In genomic region chr2:130182826-130183499, GRCh38 we compare ENCODE assay signal across 10 cellular contexts. TPM values are rescaled to one million over a fixed set of nuclear protein-coding genes. Genes with fewer than 3 reads are reported as not detected.
A peak's percentile ranks its signal among the peaks of the same experiment; 100 is the strongest.
DNase-seq lines count a peak whose midpoint lies in the region; ATAC-seq and TF ChIP-seq lines count a peak whose summit lies in the region.
"Not testable (repeated sequence)": the region's sequence is repeated elsewhere in the genome, so short reads cannot be mapped to it uniquely, and the experiment has no call there.
"Had no signal": no experiment of that assay in that cellular context is flagged by ENCODE, and none has a peak within 500 bp of the region (broad histone marks: within the 10 kb centered on the region; RNA-seq: fewer than 3 reads in every experiment).

No MANE protein-coding gene starts in this region.

- peak overlapping the region; percentile 62 to 83 (median 70) for H3K4me3 Mint-ChIP-seq in CD4-positive, alpha-beta memory T cell
- peak overlapping the region; percentile 71 to 78 (median 72) for H3K4me3 Mint-ChIP-seq in T-cell
- peak overlapping the region; percentile 79 to 80 for H3K4me3 Mint-ChIP-seq in stimulated activated naive B cell treated with anti-CD40 and anti-IgM and Interleukin-4, amounts not matched to agents 10 μg/mL and 1 μg/mL and 100 μg/mL, for 72 hours

- not testable (repeated sequence) for H3K27me3 Mint-ChIP-seq in CD4-positive, alpha-beta memory T cell; T-cell; stimulated activated naive B cell treated with anti-CD40 and anti-IgM and Interleukin-4, amounts not matched to agents 10 μg/mL and 1 μg/mL and 100 μg/mL, for 72 hours

- not testable (repeated sequence) for DNase-seq in CD4-positive, alpha-beta memory T cell; stimulated activated naive B cell treated with anti-CD40 and anti-IgM and Interleukin-4, amounts not matched to agents 10 μg/mL and 1 μg/mL and 100 μg/mL, for 72 hours
- peak in 2 of 34 experiments; percentile 11 to 15 for DNase-seq in T-cell
- DNase-seq in fibroblast of mammary gland (ENCODE audit: low read depth), result peak; percentile 31

- not testable (repeated sequence) for H3K36me3 ChIP-seq in CD4-positive, alpha-beta memory T cell (ENCODE audit: insufficient read depth, low read length)
- H3K36me3 ChIP-seq in HUES64 (ENCODE audit: insufficient read depth, low read length), result peaks cover 12% of the 10 kb centered on the region; the same call in 1 of the 2 replicates

- H3K36me3 Mint-ChIP-seq in CD4-positive, alpha-beta memory T cell; T-cell: not testable (repeated sequence)
- peaks cover 19 to 31% of the 10 kb centered on the region in 2 donors for H3K36me3 Mint-ChIP-seq in stimulated activated naive B cell treated with anti-CD40 and anti-IgM and Interleukin-4, amounts not matched to agents 10 μg/mL and 1 μg/mL and 100 μg/mL, for 72 hours

- POLR2A ChIA-PET in CD4-positive, alpha-beta memory T cell (lab: Charles Lee; ENCODE audit: partially characterized antibody), result interaction anchor here (2.7 to 5.1 kb wide), 2 partner anchors 159 to 1310 kb away, joined by 14 to 98 read pairs; partner anchors contain the start of gene IMP4
- POLR2A ChIA-PET in T-cell (lab: Charles Lee), result not testable (repeated sequence)

- not testable (repeated sequence) for H3K9me3 Mint-ChIP-seq in CD4-positive, alpha-beta memory T cell; T-cell; stimulated activated naive B cell treated with anti-CD40 and anti-IgM and Interleukin-4, amounts not matched to agents 10 μg/mL and 1 μg/mL and 100 μg/mL, for 72 hours

- peak overlapping the region in 1 of 2 donors; percentile 47 for H3K4me3 ChIP-seq in CD4-positive, alpha-beta memory T cell (ENCODE audit: low read length in 2 of 2)
- H3K4me3 ChIP-seq in HUES64 (ENCODE audit: low read length) (peak overlapping the region; percentile 91), fibroblast of mammary gland (ENCODE audit: control insufficient read depth, low read depth, low read length) (peak overlapping the region; percentile 63), mononuclear cell (ENCODE audit: low read length) (peak overlapping the region; percentile 90)

- H3K9me3 ChIP-seq in CD4-positive, alpha-beta memory T cell (ENCODE audit: control insufficient read depth in 1 of 2, low read length in 2 of 2); HUES64 (ENCODE audit: insufficient read depth, low read depth, low read length); mononuclear cell (ENCODE audit: low read depth, low read length): not testable (repeated sequence)

- TF ChIP-seq CTCF in fibroblast of mammary gland (conservative IDR thresholded peaks at IDR 0.05; ENCODE audit: control insufficient read depth, insufficient read depth, low read depth, low read length), result not testable (repeated sequence)

- intact Hi-C loops in CD4-positive, alpha-beta memory T cell (cut with micrococcal nuclease), result loop anchor here (5.0 kb wide), 2 partner anchors 614 to 924 kb away; partner anchors contain the start of gene PLEKHB2

- peak overlapping the region; percentile 90 for H3K27ac ChIP-seq in CD4-positive, alpha-beta memory T cell (ENCODE audit: low read depth, low read length)
- not testable (repeated sequence) for H3K27ac ChIP-seq in HUES64 (ENCODE audit: low read depth, low read length)
- H3K27ac ChIP-seq in angular gyrus (ENCODE audit: low read depth, low read length), result peak overlapping the region; percentile 30

- peak overlapping the region; percentile 75 for H3K9ac ChIP-seq in HUES64 (ENCODE audit: low read depth, low read length)

- peaks cover 28% of the 10 kb centered on the region for H3K4me1 ChIP-seq in CD4-positive, alpha-beta memory T cell (ENCODE audit: insufficient read depth, low read length)
- not testable (repeated sequence) for H3K4me1 ChIP-seq in HUES64 (ENCODE audit: insufficient read depth, low read length)
- H3K4me1 ChIP-seq in mononuclear cell (ENCODE audit: insufficient read depth, low read length), result peaks cover 24% of the 10 kb centered on the region

- CTCF ChIA-PET in CD4-positive, alpha-beta memory T cell (lab: Charles Lee; ENCODE audit: partially characterized antibody), result interaction anchor here (2.4 kb wide), 1 partner anchor 160 kb away, joined by 32 read pairs; the partner anchor contains the start of gene IMP4
- CTCF ChIA-PET in T-cell (lab: Charles Lee), result interaction anchor here in 1 of 2 donors (0.5 kb wide), 1 partner anchor 611 kb away, joined by 3 read pairs; no protein-coding TSS in a partner anchor

- WGBS in HUES64, result 31% methylated on average over 22 of the region's 23 CpGs

- H3K27me3 ChIP-seq in CD4-positive, alpha-beta memory T cell (ENCODE audit: insufficient read depth, low read length); HUES64 (ENCODE audit: insufficient read depth, low read length); mononuclear cell (ENCODE audit: insufficient read depth, low read length): not testable (repeated sequence)

- peak; percentile 8 for ATAC-seq in GM19463 (IDR thresholded peaks at IDR 0.05; ENCODE audit: unreplicated experiment)
- ATAC-seq in T-cell (replicated peaks in 1 of 4); stimulated activated naive B cell treated with anti-CD40 and anti-IgM and Interleukin-4, amounts not matched to agents 10 μg/mL and 1 μg/mL and 100 μg/mL, for 72 hours (replicated peaks): not testable (repeated sequence)

- peak overlapping the region; percentile 42 to 82 (median 71) for H3K27ac Mint-ChIP-seq in CD4-positive, alpha-beta memory T cell
- peak overlapping the region; percentile 27 to 82 for H3K27ac Mint-ChIP-seq in T-cell
- peak overlapping the region; percentile 86 for H3K27ac Mint-ChIP-seq in stimulated activated naive B cell treated with anti-CD40 and anti-IgM and Interleukin-4, amounts not matched to agents 10 μg/mL and 1 μg/mL and 100 μg/mL, for 72 hours

- H3K4me1 Mint-ChIP-seq in CD4-positive, alpha-beta memory T cell, result peaks cover 7 to 43% (median 20%) of the 10 kb centered on the region in 4 donors
- H3K4me1 Mint-ChIP-seq in T-cell, result peaks cover 15 to 35% (median 30%) of the 10 kb centered on the region in 3 donors
- peaks cover 11 to 40% of the 10 kb centered on the region in 2 donors for H3K4me1 Mint-ChIP-seq in stimulated activated naive B cell treated with anti-CD40 and anti-IgM and Interleukin-4, amounts not matched to agents 10 μg/mL and 1 μg/mL and 100 μg/mL, for 72 hours

RNA-seq across cellular contexts. Expression of gene MZT2B, which starts 0.9 kb away (rescaled TPM):
- 100 to 1,000 TPM; 205 to 207 TPM for total RNA-seq in CD4-positive, alpha-beta memory T cell
- 100 to 1,000 TPM; 184 to 199 TPM for polyA plus RNA-seq in CD4-positive, alpha-beta memory T cell
- polyA plus RNA-seq in HUES64 (2013, experiment 1 of 2), result 158 TPM
- polyA plus RNA-seq in HUES64 (2013, experiment 2 of 2), result 161 TPM
- total RNA-seq in T-cell (100 to 1,000 TPM; 195 to 294 (median 281) TPM), mononuclear cell (73.1 TPM)

RNA-seq across cellular contexts. Expression of gene SMPD4, which starts 1.6 kb away (rescaled TPM):
- total RNA-seq in CD4-positive, alpha-beta memory T cell, result 10 to 100 TPM; 48.8 to 51.5 TPM
- polyA plus RNA-seq in CD4-positive, alpha-beta memory T cell, result 10 to 100 TPM; 26.1 to 41.4 TPM
- polyA plus RNA-seq in HUES64 (2013, experiment 1 of 2), result 65.1 TPM
- polyA plus RNA-seq in HUES64 (2013, experiment 2 of 2), result 55.5 TPM
- 10 to 100 TPM; 56.3 to 75.7 (median 62.9) TPM for total RNA-seq in T-cell
- total RNA-seq in mononuclear cell, result 34.6 TPM

RNA-seq across cellular contexts. Expression of gene TUBA3E, which starts 15.3 kb away (rescaled TPM):
- total RNA-seq in CD4-positive, alpha-beta memory T cell, result not detected
- not detected for polyA plus RNA-seq in CD4-positive, alpha-beta memory T cell
- polyA plus RNA-seq in HUES64 (2013, experiment 1 of 2), result not detected
- not detected for polyA plus RNA-seq in HUES64 (2013, experiment 2 of 2)
- total RNA-seq in T-cell (not detected), mononuclear cell (not detected)
- total RNA-seq: left lobe of liver; T-helper 1 cell treated with Interleukin-12 subunit alpha and Interleukin-12 subunit beta and Interleukin-4 antibody, amounts not matched to agents 30 ng/mL and 1 ng/mL, for 36 hours had no signal

RNA-seq across cellular contexts. Expression of gene CCDC74B, which starts 38.1 kb away (rescaled TPM):
- total RNA-seq in CD4-positive, alpha-beta memory T cell, result under 1 TPM; 0.12 to 0.30 TPM
- polyA plus RNA-seq in CD4-positive, alpha-beta memory T cell, result not detected
- 10.3 TPM for polyA plus RNA-seq in HUES64 (2013, experiment 1 of 2)
- 13.4 TPM for polyA plus RNA-seq in HUES64 (2013, experiment 2 of 2)
- total RNA-seq in T-cell (1 to 10 TPM in 1 of 5 donors, under 1 TPM in 3, not detected in 1; 0.42 to 2.0 (median 0.78) TPM), mononuclear cell (0.10 TPM)
- total RNA-seq: left lobe of liver had no signal

RNA-seq across cellular contexts. Expression of gene POTEF, which starts 53.9 kb away (rescaled TPM):
- not detected for total RNA-seq in CD4-positive, alpha-beta memory T cell
- polyA plus RNA-seq in CD4-positive, alpha-beta memory T cell, result under 1 TPM in 1 of 2 donors, not detected in 1; 0.16 TPM
- 0.10 TPM for polyA plus RNA-seq in HUES64 (2013, experiment 1 of 2)
- polyA plus RNA-seq in HUES64 (2013, experiment 2 of 2), result 0.25 TPM
- total RNA-seq in T-cell, result not detected
- not detected for total RNA-seq in mononuclear cell
- total RNA-seq: left lobe of liver; T-helper 1 cell treated with Interleukin-12 subunit alpha and Interleukin-12 subunit beta and Interleukin-4 antibody, amounts not matched to agents 30 ng/mL and 1 ng/mL, for 36 hours had no signal
